15 cellular contexts compared by ENCODE assay signal in genomic region chr7:27106906-27107250, GRCh38. TPM values are rescaled to one million over a fixed set of nuclear protein-coding genes. Genes with fewer than 3 reads are reported as not detected.
A peak's percentile ranks its signal among the peaks of the same experiment; 100 is the strongest.
DNase-seq lines count a peak whose midpoint lies in the region; ATAC-seq and TF ChIP-seq lines count a peak whose summit lies in the region.
"Had no signal": no experiment of that assay in that cellular context is flagged by ENCODE, and none has a peak within 500 bp of the region (broad histone marks: within the 10 kb centered on the region; RNA-seq: fewer than 3 reads in every experiment).

No MANE protein-coding gene starts in this region.

- no peak for TF ChIP-seq POLR2A in upper lobe of left lung (IDR thresholded peaks at IDR 0.05)

- H3K4me3 ChIP-seq in SK-N-SH (ENCODE audit: low read depth in 2 of 2, low read length in 1 of 2) (no peak overlapping the region), fibroblast of the aortic adventitia (ENCODE audit: low read depth, low read length) (peak overlapping the region; percentile 58), upper lobe of left lung (peak overlapping the region; percentile 16 to 49 (median 30))

- no peak for TF ChIP-seq RAD21 in SK-N-SH (IDR thresholded peaks at IDR 0.05; ENCODE audit: low read length)

- H3K9me3 Mint-ChIP-seq in nephron progenitor cell = no peaks in the 10 kb centered on the region
- H3K9me3 Mint-ChIP-seq in immature natural killer cell = no peaks in the 10 kb centered on the region
- H3K9me3 Mint-ChIP-seq: activated naive CD4-positive, alpha-beta T cell treated with anti-CD3 and anti-CD28 coated beads, Interleukin-2, amount 10 ng/mL, durations not matched to agents 7 days and 5 days had no signal

- no peak for DNase-seq in SK-N-SH
- peak; percentile 45 for DNase-seq in fibroblast of the aortic adventitia (ENCODE audit: low read depth)
- no peak for DNase-seq in nephron progenitor cell
- no peak for DNase-seq in upper lobe of left lung
- DNase-seq in immature natural killer cell = no peak
- DNase-seq in stimulated activated naive CD8-positive, alpha-beta T cell treated with anti-CD3 and anti-CD28 coated beads, Interleukin-15, Interleukin-2, amounts not matched to agents 100 U/mL and 50 U/mL, for 24 hours = no peak
- DNase-seq: activated CD8-positive, alpha-beta memory T cell treated with anti-CD3 and anti-CD28 coated beads for 24 hours; activated naive CD4-positive, alpha-beta T cell treated with anti-CD3 and anti-CD28 coated beads, Interleukin-2, amount 10 ng/mL, durations not matched to agents 7 days and 5 days; Caco-2; foreskin keratinocyte; Karpas-422; NCI-H1930 had no signal

- no peaks in the 10 kb centered on the region for H4K20me1 ChIP-seq in SK-N-SH (ENCODE audit: insufficient read depth)

- H3K79me2 ChIP-seq in SK-N-SH (ENCODE audit: insufficient read depth) = no peaks in the 10 kb centered on the region

- H3K27ac Mint-ChIP-seq in nephron progenitor cell (peak overlapping the region; percentile 100), immature natural killer cell (no peak overlapping the region)
- H3K27ac Mint-ChIP-seq: activated naive CD4-positive, alpha-beta T cell treated with anti-CD3 and anti-CD28 coated beads, Interleukin-2, amount 10 ng/mL, durations not matched to agents 7 days and 5 days had no signal

- no peak overlapping the region for H3K9ac ChIP-seq in SK-N-SH

- TF ChIP-seq CTCF in SK-N-SH (IDR thresholded peaks at IDR 0.05) = no peak
- no peak for TF ChIP-seq CTCF in fibroblast of the aortic adventitia (IDR thresholded peaks at IDR 0.05; ENCODE audit: insufficient read depth, low read length)
- no peak for TF ChIP-seq CTCF in nephron progenitor cell (IDR thresholded peaks at IDR 0.05)
- TF ChIP-seq CTCF in upper lobe of left lung (IDR thresholded peaks at IDR 0.05) = no peak

- H3K9me2 ChIP-seq in SK-N-SH = no peaks in the 10 kb centered on the region

- no peaks in the 10 kb centered on the region; a peak in 1 of 4 replicates for H3K4me1 ChIP-seq in SK-N-SH (ENCODE audit: control insufficient read depth in 1 of 2, insufficient read depth in 2 of 2, low read depth in 1 of 2, low read length in 1 of 2)
- peaks cover 15 to 43% (median 35%) of the 10 kb centered on the region in 4 donors for H3K4me1 ChIP-seq in upper lobe of left lung

- TF ChIP-seq EP300 in SK-N-SH (IDR thresholded peaks at IDR 0.05; ENCODE audit: borderline replicate concordance in 1 of 2, low read depth in 1 of 2, low read length in 1 of 2) (no peak), upper lobe of left lung (IDR thresholded peaks at IDR 0.05) (no peak)

- H3K4me1 Mint-ChIP-seq in nephron progenitor cell (peaks cover 91% of the 10 kb centered on the region), immature natural killer cell (peaks cover 10 to 14% of the 10 kb centered on the region in 2 donors)

- no peak overlapping the region for H2AFZ ChIP-seq in SK-N-SH (ENCODE audit: low read depth)

- ATAC-seq in SK-N-SH treated with all-trans-retinoic acid at 6 μM for 48 hours = no peak
- ATAC-seq in upper lobe of left lung (ENCODE audit: low FRiP score in 2 of 2) = no peak
- no peak for ATAC-seq in HG02870 (IDR thresholded peaks at IDR 0.05; ENCODE audit: unreplicated experiment)
- ATAC-seq in stimulated activated naive CD8-positive, alpha-beta T cell treated with anti-CD3 and anti-CD28 coated beads, Interleukin-15, Interleukin-2, amounts not matched to agents 100 U/mL and 50 U/mL, for 24 hours = no peak
- ATAC-seq: foreskin keratinocyte had no signal

- H3K27me3 ChIP-seq in SK-N-SH (ENCODE audit: insufficient read depth) (peaks cover 100% of the 10 kb centered on the region), upper lobe of left lung (peaks cover 0 to 15% (median 6%) of the 10 kb centered on the region in 4 donors)
- H3K27me3 ChIP-seq: foreskin keratinocyte had no signal

- 19% methylated on average over 15 of the region's 15 CpGs for WGBS in SK-N-SH (ENCODE audit: low lambda C conversion rate)
- WGBS in upper lobe of left lung, 2 donors = 36% methylated on average over 15 of the region's 15 CpGs

- POLR2A ChIA-PET in SK-N-SH (lab: Yijun Ruan, JAX) = no interaction called here

- CTCF ChIA-PET in SK-N-SH (lab: Yijun Ruan, JAX) = interaction anchor here (2.0 kb wide), 1 partner anchor 10 kb away, joined by 6 read pairs; no protein-coding TSS in a partner anchor

- H3K9me3 ChIP-seq in SK-N-SH (no peaks in the 10 kb centered on the region), upper lobe of left lung (no peaks in the 10 kb centered on the region)
- H3K9me3 ChIP-seq: Caco-2 had no signal

- H3K27ac ChIP-seq in SK-N-SH (ENCODE audit: low read depth in 2 of 2, low read length in 1 of 2) = no peak overlapping the region
- H3K27ac ChIP-seq in upper lobe of left lung = peak overlapping the region; percentile 89 to 95 (median 94)
- H3K27ac ChIP-seq: 22Rv1, foreskin keratinocyte had no signal

- H3K4me3 Mint-ChIP-seq in nephron progenitor cell = peak overlapping the region; percentile 99
- no peak overlapping the region for H3K4me3 Mint-ChIP-seq in immature natural killer cell
- H3K4me3 Mint-ChIP-seq: activated naive CD4-positive, alpha-beta T cell treated with anti-CD3 and anti-CD28 coated beads, Interleukin-2, amount 10 ng/mL, durations not matched to agents 7 days and 5 days had no signal

- H3K36me3 ChIP-seq in SK-N-SH (replicated peaks in 1 of 2; ENCODE audit: control insufficient read depth in 1 of 2, insufficient read depth in 2 of 2, low read length in 1 of 2) (no peaks in the 10 kb centered on the region), upper lobe of left lung (no peaks in the 10 kb centered on the region)

- H3K36me3 Mint-ChIP-seq in nephron progenitor cell (ENCODE audit: low read depth) = peaks cover 35% of the 10 kb centered on the region
- H3K36me3 Mint-ChIP-seq in immature natural killer cell = peaks cover 0 to 10% (median 8%) of the 10 kb centered on the region in 3 donors
- H3K36me3 Mint-ChIP-seq: activated naive CD4-positive, alpha-beta T cell treated with anti-CD3 and anti-CD28 coated beads, Interleukin-2, amount 10 ng/mL, durations not matched to agents 7 days and 5 days had no signal

- H3K27me3 Mint-ChIP-seq in nephron progenitor cell (ENCODE audit: low read depth, poor library complexity) (no peaks in the 10 kb centered on the region), immature natural killer cell (ENCODE audit: low read depth in 3 of 3) (peaks cover 10 to 17% (median 15%) of the 10 kb centered on the region in 3 donors)

- peak overlapping the region; percentile 21; the same call in 1 of the 2 replicates for H3K4me2 ChIP-seq in SK-N-SH

- H3F3A ChIP-seq in SK-N-SH (replicated peaks; ENCODE audit: insufficient read depth) = peaks cover 2% of the 10 kb centered on the region

TF ChIP-seq in SK-N-SH, 30 proteins besides CTCF, POLR2A, EP300 and RAD21 (continues in another document):
- TF ChIP-seq FOXM1 (IDR thresholded peaks at IDR 0.05; ENCODE audit: low read depth) = no peak
- no peak for TF ChIP-seq ELF1 (IDR thresholded peaks at IDR 0.05)

TF ChIP-seq in SK-N-SH treated with all-trans-retinoic acid at 6 μM for 48 hours, 23 proteins besides CTCF, POLR2A, EP300 and RAD21 (continues in another document):
- TF ChIP-seq CSDC2 (CRISPR knock-in tag; IDR thresholded peaks at IDR 0.05) (no peak), TCF4 (CRISPR knock-in tag; IDR thresholded peaks at IDR 0.05; ENCODE audit: borderline replicate concordance) (no peak), ARNTL (CRISPR knock-in tag; IDR thresholded peaks at IDR 0.05; ENCODE audit: borderline replicate concordance, low read depth) (no peak), ZFP30 (CRISPR knock-in tag; IDR thresholded peaks at IDR 0.05) (no peak), GLIS3 (CRISPR knock-in tag; IDR thresholded peaks at IDR 0.05) (no peak), RARB (CRISPR knock-in tag; IDR thresholded peaks at IDR 0.05) (no peak)

RNA-seq across cellular contexts. Expression of gene HOXA2, which starts 4.4 kb away (rescaled TPM):
- polyA plus RNA-seq in SK-N-SH (2012; rRNA removed) = not detected in 2 replicates
- polyA plus RNA-seq in SK-N-SH (2012; cell fraction: cytosol; rRNA removed) = not detected in 2 replicates
- not detected in 2 replicates for polyA plus RNA-seq in SK-N-SH (2012; cell fraction: nucleus; rRNA removed)
- total RNA-seq in fibroblast of the aortic adventitia (ENCODE audit: low replicate concordance) = 0.16 and 3.6 TPM in 2 replicates
- total RNA-seq in upper lobe of left lung = 1 to 10 TPM in 2 of 6 donors, under 1 TPM in 3, not detected in 1; 0.30 to 3.0 (median 0.86) TPM
- polyA plus RNA-seq in immature natural killer cell = not detected

RNA-seq across cellular contexts. Expression of gene HOXA1, which starts 11.1 kb away (rescaled TPM):
- polyA plus RNA-seq in SK-N-SH (2012; rRNA removed) (not detected in 2 replicates), immature natural killer cell (under 1 TPM in 1 of 3 donors, not detected in 2; 0.62 TPM)
- polyA plus RNA-seq in SK-N-SH (2012; cell fraction: cytosol; rRNA removed) = not detected in 2 replicates
- not detected in 2 replicates for polyA plus RNA-seq in SK-N-SH (2012; cell fraction: nucleus; rRNA removed)
- total RNA-seq in fibroblast of the aortic adventitia (ENCODE audit: low replicate concordance) (0.72 TPM in 1 of 2 replicates, not detected in the other), upper lobe of left lung (1 to 10 TPM in 1 of 6 donors, under 1 TPM in 2, not detected in 3; 0.46 to 2.1 (median 0.64) TPM)

RNA-seq across cellular contexts. Expression of gene HOXA4, which starts 23.7 kb away (rescaled TPM):
- polyA plus RNA-seq in SK-N-SH (2012; rRNA removed) (not detected in 2 replicates), immature natural killer cell (1 to 10 TPM in 1 of 3 donors, under 1 TPM in 1, not detected in 1; 0.51 to 1.2 TPM)
- not detected in 2 replicates for polyA plus RNA-seq in SK-N-SH (2012; cell fraction: cytosol; rRNA removed)
- not detected in 2 replicates for polyA plus RNA-seq in SK-N-SH (2012; cell fraction: nucleus; rRNA removed)
- total RNA-seq in fibroblast of the aortic adventitia (ENCODE audit: low replicate concordance) (0.57 and 0.99 TPM in 2 replicates), upper lobe of left lung (10 to 100 TPM in 1 of 6 donors, 1 to 10 TPM in 5; 1.5 to 10.5 (median 6.2) TPM)

RNA-seq across cellular contexts. Expression of gene HOXA5, which starts 36.6 kb away (rescaled TPM):
- polyA plus RNA-seq in SK-N-SH (2012; rRNA removed) (not detected in 2 replicates), immature natural killer cell (1 to 10 TPM in 1 of 3 donors, under 1 TPM in 2; 0.42 to 1.1 (median 0.73) TPM)
- polyA plus RNA-seq in SK-N-SH (2012; cell fraction: cytosol; rRNA removed) = not detected in 2 replicates
- not detected in 2 replicates for polyA plus RNA-seq in SK-N-SH (2012; cell fraction: nucleus; rRNA removed)
- total RNA-seq in fibroblast of the aortic adventitia (ENCODE audit: low replicate concordance) (0.72 and 2.4 TPM in 2 replicates), upper lobe of left lung (10 to 100 TPM in 5 of 6 donors, 1 to 10 TPM in 1; 7.8 to 79.9 (median 16.9) TPM)

RNA-seq across cellular contexts. Expression of gene HOXA6, which starts 40.7 kb away (rescaled TPM):
- not detected in 2 replicates for polyA plus RNA-seq in SK-N-SH (2012; rRNA removed)
- not detected in 2 replicates for polyA plus RNA-seq in SK-N-SH (2012; cell fraction: cytosol; rRNA removed)
- not detected in 2 replicates for polyA plus RNA-seq in SK-N-SH (2012; cell fraction: nucleus; rRNA removed)
- not detected in 2 replicates for total RNA-seq in fibroblast of the aortic adventitia (ENCODE audit: low replicate concordance)
- 1 to 10 TPM in 4 of 6 donors, under 1 TPM in 1, not detected in 1; 0.61 to 8.4 (median 4.0) TPM for total RNA-seq in upper lobe of left lung
- polyA plus RNA-seq in immature natural killer cell = 1 to 10 TPM in 1 of 3 donors, under 1 TPM in 1, not detected in 1; 0.52 to 3.8 TPM

Comparison
In these comparisons a context has a peak if more than half of its experiments do, and no peak if none do; other contexts are left out.
1. H3K27ac ChIP-seq: peak in upper lobe of left lung (4 of 4); none in SK-N-SH (0 of 2).
2. H3K4me3 ChIP-seq: peak in fibroblast of the aortic adventitia (single experiment) and upper lobe of left lung (4 of 4); none in SK-N-SH (0 of 2).